19 cellular contexts compared by ENCODE assay signal in the genomic region with DNA sequence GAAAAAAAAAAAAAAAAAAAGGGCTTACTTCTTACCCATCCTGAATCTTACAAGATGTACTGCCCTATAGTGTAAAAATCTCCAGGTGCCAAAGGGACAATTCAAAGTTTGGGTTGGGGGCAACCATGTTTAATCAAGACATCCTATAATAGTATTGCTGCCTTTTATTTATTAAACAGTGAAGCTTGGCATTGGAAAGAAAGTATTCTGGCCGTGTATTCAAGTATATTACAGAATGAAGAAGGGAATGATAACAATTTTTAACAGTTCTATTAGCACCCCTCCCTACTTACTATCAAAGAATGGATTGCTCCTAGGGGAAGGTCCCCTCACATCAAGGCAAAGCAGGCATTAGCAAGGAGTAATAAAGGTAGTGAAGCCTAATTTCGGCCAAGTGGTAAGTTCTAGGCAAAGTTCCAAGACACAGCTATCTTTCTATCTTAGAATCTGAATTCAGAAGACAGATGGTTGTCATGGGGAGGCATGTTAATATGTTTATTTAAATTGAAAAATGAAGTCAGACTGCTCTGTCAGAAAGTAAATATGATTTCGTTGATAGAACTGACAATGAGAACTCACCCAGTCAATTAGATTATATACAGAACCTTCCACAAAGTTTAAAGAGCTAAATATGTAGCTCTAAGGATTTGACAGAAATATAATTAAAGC.
DNase-seq lines count a peak whose midpoint lies in the region; ATAC-seq and TF ChIP-seq lines count a peak whose summit lies in the region.
"Had no signal": no experiment of that assay in that cellular context is flagged by ENCODE, and none has a peak within 500 bp of the region (broad histone marks: within the 10 kb centered on the region; RNA-seq: fewer than 3 reads in every experiment).

No MANE protein-coding gene starts in this region.

- H3K4me2 ChIP-seq in OCI-LY1 (ENCODE audit: low read length), result no peak overlapping the region
- H3K4me2 ChIP-seq: A549; BLaER1 treated with 17β-estradiol and CSF1 and Interleukin-3, amounts not matched to agents 10 nM and 100 nM; KMS-11 had no signal

- H4K20me1 ChIP-seq in OCI-LY1 (ENCODE audit: insufficient read depth, low read length), result no peaks in the 10 kb centered on the region
- H4K20me1 ChIP-seq: BLaER1 treated with 17β-estradiol and CSF1 and Interleukin-3, amounts not matched to agents 10 nM and 100 nM had no signal

- no peak overlapping the region for H3K4me3 ChIP-seq in HEK293 (ENCODE audit: low read depth, low read length)
- H3K4me3 ChIP-seq in OCI-LY1 (ENCODE audit: low read depth, low read length, poor library complexity, severe bottlenecking), result no peak overlapping the region
- H3K4me3 ChIP-seq: A549; BLaER1 treated with 17β-estradiol and CSF1 and Interleukin-3, amounts not matched to agents 10 nM and 100 nM had no signal

- H2AFZ ChIP-seq in OCI-LY1 (ENCODE audit: low read length), result 0 out of 2 replicates have a peak overlapping the region, but pooled peaks have one; percentile 19

- no peak overlapping the region for H3K9ac ChIP-seq in OCI-LY1 (ENCODE audit: low read length)
- H3K9ac ChIP-seq: BLaER1 treated with 17β-estradiol and CSF1 and Interleukin-3, amounts not matched to agents 10 nM and 100 nM; KMS-11 had no signal

- no peaks in the 10 kb centered on the region for H3K79me2 ChIP-seq in OCI-LY1 (ENCODE audit: insufficient read depth, low read length)

- no peaks in the 10 kb centered on the region for H3K9me2 ChIP-seq in OCI-LY1 (ENCODE audit: low read depth, low read length)

- no peaks in the 10 kb centered on the region for H3F3A ChIP-seq in OCI-LY1 (ENCODE audit: insufficient read depth, low read length)

- no peak for ATAC-seq in GM18520 (IDR thresholded peaks at IDR 0.05; ENCODE audit: unreplicated experiment)
- ATAC-seq: A549; CD8-positive, alpha-beta T cell; T-helper 17 cell had no signal

- TF ChIP-seq CTCF in 22Rv1 (IDR thresholded peaks at IDR 0.05) (no peak), HEK293 (tag by site-specific recombination; IDR thresholded peaks at IDR 0.05) (no peak), OCI-LY1 (IDR thresholded peaks at IDR 0.05; ENCODE audit: low read length) (no peak)

- POLR2A ChIA-PET in HEK293 (lab: Yijun Ruan, JAX), result no interaction called here

- CTCF ChIA-PET in HEK293 (lab: Yijun Ruan, JAX), result interaction anchor here (0.7 to 1.0 kb wide), 2 partner anchors 11 to 17 kb away, joined by 3 read pairs; no protein-coding TSS in a partner anchor

- DNase-seq in cerebellar cortex (ENCODE audit: low spot score), result peak; percentile 52
- no peak for DNase-seq in DMS79 treated with DMSO at 0.1 percent for 48 hours (lab: John Stamatoyannopoulos, UW)
- DNase-seq in NCI-H187 treated with DMSO at 0.1 percent for 48 hours (lab: John Stamatoyannopoulos, UW), result no peak
- no peak for DNase-seq in NCI-H2029 (lab: John Stamatoyannopoulos, UW)
- DNase-seq: Calu3; CD8-positive, alpha-beta T cell; NCI-H1436 treated with DMSO at 0.1 percent for 48 hours; NCI-H226; NCI-H526 treated with DMSO at 0.1 percent for 48 hours; OCI-M1; SHP77; T-helper 17 cell had no signal

- H3K9me3 ChIP-seq in HEK293 (ENCODE audit: control insufficient read depth, insufficient read depth, low read depth, low read length) (no peaks in the 10 kb centered on the region), OCI-LY1 (ENCODE audit: low read length) (peaks cover 11% of the 10 kb centered on the region)

- no peaks in the 10 kb centered on the region for H3K4me1 ChIP-seq in HEK293 (ENCODE audit: control insufficient read depth, insufficient read depth, low read length)
- H3K4me1 ChIP-seq in OCI-LY1 (ENCODE audit: insufficient read depth, low read length, severe bottlenecking), result no peaks in the 10 kb centered on the region
- H3K4me1 ChIP-seq: A549 had no signal

- H3K27ac ChIP-seq in 22Rv1, result peak overlapping the region; percentile 44
- H3K27ac ChIP-seq in HEK293 (ENCODE audit: extremely low read depth, low read depth, low read length), result no peak overlapping the region
- no peak overlapping the region for H3K27ac ChIP-seq in OCI-LY1 (ENCODE audit: low read depth, low read length, poor library complexity, severe bottlenecking)
- H3K27ac ChIP-seq: A549; BLaER1 treated with 17β-estradiol and CSF1 and Interleukin-3, amounts not matched to agents 10 nM and 100 nM; KMS-11 had no signal

- no peaks in the 10 kb centered on the region for H3K27me3 ChIP-seq in OCI-LY1 (ENCODE audit: insufficient read depth, low read length)
- H3K27me3 ChIP-seq: BLaER1 treated with 17β-estradiol and CSF1 and Interleukin-3, amounts not matched to agents 10 nM and 100 nM had no signal

- H3K36me3 ChIP-seq in HEK293 (ENCODE audit: control insufficient read depth in 2 of 2, insufficient read depth in 1 of 2, low read length in 2 of 2) (peaks cover 25 to 49% of the 10 kb centered on the region in 2 experiments), OCI-LY1 (ENCODE audit: insufficient read depth, low read length) (no peaks in the 10 kb centered on the region; the same call in 1 of the 2 replicates)

TF ChIP-seq in HEK293, 187 proteins besides CTCF, POLR2A, EP300 and RAD21 (continues in another document):
- TF ChIP-seq ZFP41 (tag by site-specific recombination; IDR thresholded peaks at IDR 0.05; ENCODE audit: borderline replicate concordance) (no peak), ZNF302 (tag by site-specific recombination; IDR thresholded peaks at IDR 0.05; ENCODE audit: low read depth) (no peak), ZSCAN4 (tag by site-specific recombination; IDR thresholded peaks at IDR 0.05) (no peak), PRDM10 (tag by site-specific recombination; IDR thresholded peaks at IDR 0.05) (peak; percentile 98), HOXA7 (CRISPR knock-in tag; IDR thresholded peaks at IDR 0.05; ENCODE audit: borderline replicate concordance) (no peak), TSHZ1 (tag by site-specific recombination; IDR thresholded peaks at IDR 0.05; ENCODE audit: borderline replicate concordance) (no peak), ZNF335 (tag by site-specific recombination; conservative IDR thresholded peaks at IDR 0.05) (peak; percentile 24; the same call in 1 of the 2 replicates), ZNF629 (tag by site-specific recombination; IDR thresholded peaks at IDR 0.05) (no peak)
